Comparison of ENCODE assay signal across 14 cellular contexts in genomic region chr16:85536073-85536410, GRCh38.
A peak's percentile ranks its signal among the peaks of the same experiment; 100 is the strongest.
DNase-seq lines count a peak whose midpoint lies in the region; ATAC-seq and TF ChIP-seq lines count a peak whose summit lies in the region.
"Had no signal": no experiment of that assay in that cellular context is flagged by ENCODE, and none has a peak within 500 bp of the region (broad histone marks: within the 10 kb centered on the region; RNA-seq: fewer than 3 reads in every experiment).

No MANE protein-coding gene starts in this region.

- H2AFZ ChIP-seq in DND-41 (ENCODE audit: low read depth, low read length), result no peak overlapping the region

- no peak overlapping the region for H3K4me2 ChIP-seq in DND-41 (ENCODE audit: insufficient read depth, low read length)
- H3K4me2 ChIP-seq: KMS-11 had no signal

- H3K36me3 ChIP-seq in DND-41 (ENCODE audit: insufficient read depth, low read length), result peaks cover 13% of the 10 kb centered on the region; the same call in 1 of the 2 replicates
- no peaks in the 10 kb centered on the region for H3K36me3 ChIP-seq in gastroesophageal sphincter
- H3K36me3 ChIP-seq in psoas muscle (ENCODE audit: insufficient read depth in 1 of 2, low read depth in 1 of 2), result no peaks in the 10 kb centered on the region
- H3K36me3 ChIP-seq: SJSA1 had no signal

- no peak for DNase-seq in DND-41
- DNase-seq in NOMO-1 treated with dmso at 0.1 percent for 144 hours (lab: John Stamatoyannopoulos, UW; ENCODE audit: unreplicated experiment), result peak; percentile 77
- DNase-seq in psoas muscle, result no peak
- DNase-seq in amygdala (lab: John Stamatoyannopoulos, UW), result no peak
- no peak for DNase-seq in posterior cingulate gyrus
- DNase-seq in NCI-H748 (lab: John Stamatoyannopoulos, UW; ENCODE audit: unreplicated experiment), result no peak
- DNase-seq: activated CD4-positive, alpha-beta T cell treated with anti-CD3 and anti-CD28 coated beads, Interleukin-2, amount 50 U/mL, for 1 hour; activated gamma-delta T cell; CD4-positive, alpha-beta memory T cell; NCI-H226 had no signal

- H3K4me1 ChIP-seq in DND-41 (ENCODE audit: insufficient read depth, low read length) (no peaks in the 10 kb centered on the region), gastroesophageal sphincter (peaks cover 0 to 30% (median 8%) of the 10 kb centered on the region in 3 donors), psoas muscle (peaks cover 27% of the 10 kb centered on the region)
- H3K4me1 ChIP-seq: SJSA1 had no signal

- intact Hi-C loops in psoas muscle (cut with DNase I), result no loop called here
- intact Hi-C loops in posterior cingulate gyrus (cut with DNase I), result no loop called here

- H3K9me3 ChIP-seq in DND-41 (ENCODE audit: insufficient read depth, low read length, severe bottlenecking), result peaks cover 14% of the 10 kb centered on the region
- H3K9me3 ChIP-seq in gastroesophageal sphincter, result peaks cover 0 to 13% (median 0%) of the 10 kb centered on the region in 3 donors
- H3K9me3 ChIP-seq in psoas muscle, result no peaks in the 10 kb centered on the region

- 17% methylated on average over 4 of the region's 6 CpGs; no CpG with 5 or more reads in 1 of the 2 donors for WGBS in gastroesophageal sphincter (ENCODE audit: low coverage in 1 of 2), 2 donors
- WGBS in psoas muscle, 3 donors, result 30 to 56% (median 30%) methylated on average over 6 of the region's 6 CpGs

- no peak overlapping the region for H3K9ac ChIP-seq in DND-41 (ENCODE audit: low read depth, low read length)
- H3K9ac ChIP-seq: KMS-11 had no signal

- peak; percentile 33; the same call in 2 of the 3 replicates for ATAC-seq in DND-41 (ENCODE audit: insufficient read depth, low read depth)
- ATAC-seq in gastroesophageal sphincter, result peak; percentile 49
- peak in 1 of 4 donors; percentile 29 for ATAC-seq in psoas muscle
- ATAC-seq in HG03565 (IDR thresholded peaks at IDR 0.05; ENCODE audit: unreplicated experiment), result no peak

- no peak overlapping the region for H3K27ac ChIP-seq in DND-41 (ENCODE audit: low read length)
- peak overlapping the region in 2 of 4 donors; percentile 12 to 17 for H3K27ac ChIP-seq in gastroesophageal sphincter
- peak overlapping the region; percentile 16 for H3K27ac ChIP-seq in psoas muscle
- H3K27ac ChIP-seq: KMS-11, SJSA1 had no signal

- TF ChIP-seq EP300 in gastroesophageal sphincter (IDR thresholded peaks at IDR 0.05), result no peak

- TF ChIP-seq CTCF in DND-41 (IDR thresholded peaks at IDR 0.05; ENCODE audit: borderline replicate concordance, extremely low read depth, low read length, poor library complexity, severe bottlenecking) (no peak), gastroesophageal sphincter (IDR thresholded peaks at IDR 0.05) (no peak), psoas muscle (IDR thresholded peaks at IDR 0.05) (no peak)

- H3K27me3 ChIP-seq in DND-41 (ENCODE audit: insufficient read depth, low read length, poor library complexity), result no peaks in the 10 kb centered on the region
- no peaks in the 10 kb centered on the region for H3K27me3 ChIP-seq in gastroesophageal sphincter
- no peaks in the 10 kb centered on the region for H3K27me3 ChIP-seq in psoas muscle (ENCODE audit: insufficient read depth in 3 of 3, low read length in 2 of 3)
- H3K27me3 ChIP-seq: SJSA1 had no signal

- H4K20me1 ChIP-seq in DND-41 (ENCODE audit: insufficient read depth, low read length), result no peaks in the 10 kb centered on the region

- no peaks in the 10 kb centered on the region for H3K79me2 ChIP-seq in DND-41 (ENCODE audit: insufficient read depth, low read length)

- H3K4me3 ChIP-seq in DND-41 (ENCODE audit: low read depth in 1 of 2, low read length in 2 of 2) (no peak overlapping the region), gastroesophageal sphincter (no peak overlapping the region), psoas muscle (no peak overlapping the region)
- H3K4me3 ChIP-seq: SJSA1 had no signal

- TF ChIP-seq POLR2A in gastroesophageal sphincter (IDR thresholded peaks at IDR 0.05), result no peak
